In genomic region chr4:138775890-138776289, GRCh38 we compare ENCODE assay signal across 10 cellular contexts.
A peak's percentile ranks its signal among the peaks of the same experiment; 100 is the strongest.
DNase-seq lines count a peak whose midpoint lies in the region; ATAC-seq and TF ChIP-seq lines count a peak whose summit lies in the region.
"Had no signal": no experiment of that assay in that cellular context is flagged by ENCODE, and none has a peak within 500 bp of the region (broad histone marks: within the 10 kb centered on the region; RNA-seq: fewer than 3 reads in every experiment).

No MANE protein-coding gene starts in this region.

- no peak for TF ChIP-seq POLR2A in vagina (IDR thresholded peaks at IDR 0.05)

- no peaks in the 10 kb centered on the region for H3K4me1 Mint-ChIP-seq in activated CD4-positive, alpha-beta memory T cell treated with anti-CD3 and anti-CD28 coated beads for 36 hours (ENCODE audit: low read depth)

- H3K27ac ChIP-seq in vagina, result peak overlapping the region; percentile 26

- no peak overlapping the region for H3K4me3 Mint-ChIP-seq in activated CD4-positive, alpha-beta memory T cell treated with anti-CD3 and anti-CD28 coated beads for 36 hours

- intact Hi-C loops in Right ventricle myocardium superior (cut with DNase I) (no loop called here), cardiac septum (cut with DNase I) (no loop called here), vagina (cut with DNase I) (no loop called here)
- intact Hi-C loops in activated CD4-positive, alpha-beta memory T cell treated with anti-CD3 and anti-CD28 coated beads for 36 hours (cut with micrococcal nuclease), result no loop called here

- H3K9me3 Mint-ChIP-seq in activated CD4-positive, alpha-beta memory T cell treated with anti-CD3 and anti-CD28 coated beads for 36 hours, result no peaks in the 10 kb centered on the region

- H3K9me3 ChIP-seq in vagina, result no peaks in the 10 kb centered on the region

- H3K36me3 Mint-ChIP-seq in activated CD4-positive, alpha-beta memory T cell treated with anti-CD3 and anti-CD28 coated beads for 36 hours, result no peaks in the 10 kb centered on the region

- no peak overlapping the region for H3K4me3 ChIP-seq in cardiac fibroblast (replicated peaks in 1 of 2; ENCODE audit: low read depth in 2 of 2, low read length in 2 of 2)
- H3K4me3 ChIP-seq in vagina, result no peak overlapping the region

- DNase-seq in Right ventricle myocardium superior (no peak), cardiac septum (ENCODE audit: low spot score) (no peak), cardiac fibroblast (ENCODE audit: low read depth in 2 of 2) (peak; percentile 4 to 5), vagina (ENCODE audit: extremely low spot score in 2 of 2) (no peak)
- DNase-seq in activated CD4-positive, alpha-beta memory T cell treated with anti-CD3 and anti-CD28 coated beads for 36 hours, result no peak
- DNase-seq: 8988T, NCI-H1048 had no signal

- POLR2A ChIA-PET in activated CD4-positive, alpha-beta memory T cell treated with anti-CD3 and anti-CD28 coated beads for 36 hours (lab: Charles Lee), result no interaction called here

- TF ChIP-seq CTCF in cardiac fibroblast (IDR thresholded peaks at IDR 0.05; ENCODE audit: low read depth, low read length), result no peak
- TF ChIP-seq CTCF in vagina (IDR thresholded peaks at IDR 0.05), result no peak

- H3K27me3 ChIP-seq in vagina, result no peaks in the 10 kb centered on the region

- no peaks in the 10 kb centered on the region for H3K36me3 ChIP-seq in vagina

- CTCF ChIA-PET in activated CD4-positive, alpha-beta memory T cell treated with anti-CD3 and anti-CD28 coated beads for 36 hours (lab: Charles Lee), result no interaction called here

- H3K27me3 Mint-ChIP-seq in activated CD4-positive, alpha-beta memory T cell treated with anti-CD3 and anti-CD28 coated beads for 36 hours, result no peaks in the 10 kb centered on the region

- no peak overlapping the region for H3K27ac Mint-ChIP-seq in activated CD4-positive, alpha-beta memory T cell treated with anti-CD3 and anti-CD28 coated beads for 36 hours

- H3K4me1 ChIP-seq in vagina, result no peaks in the 10 kb centered on the region

- ATAC-seq in Right ventricle myocardium superior (ENCODE audit: poor library complexity), result peak; percentile 46
- peak; percentile 73 for ATAC-seq in HG03460 (IDR thresholded peaks at IDR 0.05; ENCODE audit: unreplicated experiment)
- no peak for ATAC-seq in HG03135 (IDR thresholded peaks at IDR 0.05; ENCODE audit: unreplicated experiment)
- no peak for ATAC-seq in HG03045 (IDR thresholded peaks at IDR 0.05; ENCODE audit: unreplicated experiment)

Comparison
In these comparisons a context has a peak if more than half of its experiments do, and no peak if none do; other contexts are left out.
1. ATAC-seq: peak in Right ventricle myocardium superior (single experiment) and HG03460 (single experiment); none in HG03135 (single experiment) and HG03045 (single experiment).
2. DNase-seq: peak in cardiac fibroblast (2 of 2); none in Right ventricle myocardium superior (single experiment), cardiac septum (single experiment), vagina (0 of 2) and activated CD4-positive, alpha-beta memory T cell treated with anti-CD3 and anti-CD28 coated beads for 36 hours (single experiment).